Comparison of ENCODE assay signal across 1 cellular context in genomic region chr3:187084580-187084979, GRCh38.
TF ChIP-seq lines count a peak whose summit lies in the region.

No MANE protein-coding gene starts in this region.

TF ChIP-seq in GM23338, 12 proteins besides CTCF, POLR2A, EP300 and RAD21 (continued from another document):
- TF ChIP-seq, protein P1, sequence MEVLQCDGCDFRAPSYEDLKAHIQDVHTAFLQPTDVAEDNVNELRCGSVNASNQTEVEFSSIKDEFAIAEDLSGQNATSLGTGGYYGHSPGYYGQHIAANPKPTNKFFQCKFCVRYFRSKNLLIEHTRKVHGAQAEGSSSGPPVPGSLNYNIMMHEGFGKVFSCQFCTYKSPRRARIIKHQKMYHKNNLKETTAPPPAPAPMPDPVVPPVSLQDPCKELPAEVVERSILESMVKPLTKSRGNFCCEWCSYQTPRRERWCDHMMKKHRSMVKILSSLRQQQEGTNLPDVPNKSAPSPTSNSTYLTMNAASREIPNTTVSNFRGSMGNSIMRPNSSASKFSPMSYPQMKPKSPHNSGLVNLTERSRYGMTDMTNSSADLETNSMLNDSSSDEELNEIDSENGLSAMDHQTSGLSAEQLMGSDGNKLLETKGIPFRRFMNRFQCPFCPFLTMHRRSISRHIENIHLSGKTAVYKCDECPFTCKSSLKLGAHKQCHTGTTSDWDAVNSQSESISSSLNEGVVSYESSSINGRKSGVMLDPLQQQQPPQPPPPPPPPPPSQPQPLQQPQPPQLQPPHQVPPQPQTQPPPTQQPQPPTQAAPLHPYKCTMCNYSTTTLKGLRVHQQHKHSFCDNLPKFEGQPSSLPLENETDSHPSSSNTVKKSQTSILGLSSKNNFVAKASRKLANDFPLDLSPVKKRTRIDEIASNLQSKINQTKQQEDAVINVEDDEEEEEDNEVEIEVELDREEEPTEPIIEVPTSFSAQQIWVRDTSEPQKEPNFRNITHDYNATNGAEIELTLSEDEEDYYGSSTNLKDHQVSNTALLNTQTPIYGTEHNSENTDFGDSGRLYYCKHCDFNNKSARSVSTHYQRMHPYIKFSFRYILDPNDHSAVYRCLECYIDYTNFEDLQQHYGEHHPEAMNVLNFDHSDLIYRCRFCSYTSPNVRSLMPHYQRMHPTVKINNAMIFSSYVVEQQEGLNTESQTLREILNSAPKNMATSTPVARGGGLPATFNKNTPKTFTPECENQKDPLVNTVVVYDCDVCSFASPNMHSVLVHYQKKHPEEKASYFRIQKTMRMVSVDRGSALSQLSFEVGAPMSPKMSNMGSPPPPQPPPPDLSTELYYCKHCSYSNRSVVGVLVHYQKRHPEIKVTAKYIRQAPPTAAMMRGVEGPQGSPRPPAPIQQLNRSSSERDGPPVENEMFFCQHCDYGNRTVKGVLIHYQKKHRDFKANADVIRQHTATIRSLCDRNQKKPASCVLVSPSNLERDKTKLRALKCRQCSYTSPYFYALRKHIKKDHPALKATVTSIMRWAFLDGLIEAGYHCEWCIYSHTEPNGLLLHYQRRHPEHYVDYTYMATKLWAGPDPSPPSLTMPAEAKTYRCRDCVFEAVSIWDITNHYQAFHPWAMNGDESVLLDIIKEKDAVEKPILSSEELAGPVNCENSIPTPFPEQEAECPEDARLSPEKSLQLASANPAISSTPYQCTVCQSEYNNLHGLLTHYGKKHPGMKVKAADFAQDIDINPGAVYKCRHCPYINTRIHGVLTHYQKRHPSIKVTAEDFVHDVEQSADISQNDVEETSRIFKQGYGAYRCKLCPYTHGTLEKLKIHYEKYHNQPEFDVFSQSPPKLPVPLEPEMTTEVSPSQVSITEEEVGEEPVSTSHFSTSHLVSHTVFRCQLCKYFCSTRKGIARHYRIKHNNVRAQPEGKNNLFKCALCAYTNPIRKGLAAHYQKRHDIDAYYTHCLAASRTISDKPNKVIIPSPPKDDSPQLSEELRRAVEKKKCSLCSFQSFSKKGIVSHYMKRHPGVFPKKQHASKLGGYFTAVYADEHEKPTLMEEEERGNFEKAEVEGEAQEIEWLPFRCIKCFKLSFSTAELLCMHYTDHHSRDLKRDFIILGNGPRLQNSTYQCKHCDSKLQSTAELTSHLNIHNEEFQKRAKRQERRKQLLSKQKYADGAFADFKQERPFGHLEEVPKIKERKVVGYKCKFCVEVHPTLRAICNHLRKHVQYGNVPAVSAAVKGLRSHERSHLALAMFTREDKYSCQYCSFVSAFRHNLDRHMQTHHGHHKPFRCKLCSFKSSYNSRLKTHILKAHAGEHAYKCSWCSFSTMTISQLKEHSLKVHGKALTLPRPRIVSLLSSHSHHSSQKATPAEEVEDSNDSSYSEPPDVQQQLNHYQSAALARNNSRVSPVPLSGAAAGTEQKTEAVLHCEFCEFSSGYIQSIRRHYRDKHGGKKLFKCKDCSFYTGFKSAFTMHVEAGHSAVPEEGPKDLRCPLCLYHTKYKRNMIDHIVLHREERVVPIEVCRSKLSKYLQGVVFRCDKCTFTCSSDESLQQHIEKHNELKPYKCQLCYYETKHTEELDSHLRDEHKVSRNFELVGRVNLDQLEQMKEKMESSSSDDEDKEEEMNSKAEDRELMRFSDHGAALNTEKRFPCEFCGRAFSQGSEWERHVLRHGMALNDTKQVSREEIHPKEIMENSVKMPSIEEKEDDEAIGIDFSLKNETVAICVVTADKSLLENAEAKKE (CRISPR knock-in tag; IDR thresholded peaks at IDR 0.05): no peak
- TF ChIP-seq POLR2AphosphoS5 (IDR thresholded peaks at IDR 0.05; ENCODE audit: low read depth) (no peak), ETS1 (IDR thresholded peaks at IDR 0.05) (no peak), JUNB (IDR thresholded peaks at IDR 0.05; ENCODE audit: unreplicated experiment) (no peak), CREB1 (CRISPR knock-in tag; IDR thresholded peaks at IDR 0.05; ENCODE audit: low read depth) (no peak), NANOG (IDR thresholded peaks at IDR 0.05; ENCODE audit: borderline replicate concordance) (no peak), STAT1 (IDR thresholded peaks at IDR 0.05; ENCODE audit: unreplicated experiment) (no peak), EZH2 (IDR thresholded peaks at IDR 0.05; ENCODE audit: low read depth, unreplicated experiment) (no peak), EZH2phosphoT487 (IDR thresholded peaks at IDR 0.05; ENCODE audit: unreplicated experiment) (no peak), ZNF114 (CRISPR knock-in tag; IDR thresholded peaks at IDR 0.05) (no peak)
- TF ChIP-seq, protein P2, sequence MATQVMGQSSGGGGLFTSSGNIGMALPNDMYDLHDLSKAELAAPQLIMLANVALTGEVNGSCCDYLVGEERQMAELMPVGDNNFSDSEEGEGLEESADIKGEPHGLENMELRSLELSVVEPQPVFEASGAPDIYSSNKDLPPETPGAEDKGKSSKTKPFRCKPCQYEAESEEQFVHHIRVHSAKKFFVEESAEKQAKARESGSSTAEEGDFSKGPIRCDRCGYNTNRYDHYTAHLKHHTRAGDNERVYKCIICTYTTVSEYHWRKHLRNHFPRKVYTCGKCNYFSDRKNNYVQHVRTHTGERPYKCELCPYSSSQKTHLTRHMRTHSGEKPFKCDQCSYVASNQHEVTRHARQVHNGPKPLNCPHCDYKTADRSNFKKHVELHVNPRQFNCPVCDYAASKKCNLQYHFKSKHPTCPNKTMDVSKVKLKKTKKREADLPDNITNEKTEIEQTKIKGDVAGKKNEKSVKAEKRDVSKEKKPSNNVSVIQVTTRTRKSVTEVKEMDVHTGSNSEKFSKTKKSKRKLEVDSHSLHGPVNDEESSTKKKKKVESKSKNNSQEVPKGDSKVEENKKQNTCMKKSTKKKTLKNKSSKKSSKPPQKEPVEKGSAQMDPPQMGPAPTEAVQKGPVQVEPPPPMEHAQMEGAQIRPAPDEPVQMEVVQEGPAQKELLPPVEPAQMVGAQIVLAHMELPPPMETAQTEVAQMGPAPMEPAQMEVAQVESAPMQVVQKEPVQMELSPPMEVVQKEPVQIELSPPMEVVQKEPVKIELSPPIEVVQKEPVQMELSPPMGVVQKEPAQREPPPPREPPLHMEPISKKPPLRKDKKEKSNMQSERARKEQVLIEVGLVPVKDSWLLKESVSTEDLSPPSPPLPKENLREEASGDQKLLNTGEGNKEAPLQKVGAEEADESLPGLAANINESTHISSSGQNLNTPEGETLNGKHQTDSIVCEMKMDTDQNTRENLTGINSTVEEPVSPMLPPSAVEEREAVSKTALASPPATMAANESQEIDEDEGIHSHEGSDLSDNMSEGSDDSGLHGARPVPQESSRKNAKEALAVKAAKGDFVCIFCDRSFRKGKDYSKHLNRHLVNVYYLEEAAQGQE (IDR thresholded peaks at IDR 0.05; ENCODE audit: unreplicated experiment): no peak
